In the genomic region with DNA sequence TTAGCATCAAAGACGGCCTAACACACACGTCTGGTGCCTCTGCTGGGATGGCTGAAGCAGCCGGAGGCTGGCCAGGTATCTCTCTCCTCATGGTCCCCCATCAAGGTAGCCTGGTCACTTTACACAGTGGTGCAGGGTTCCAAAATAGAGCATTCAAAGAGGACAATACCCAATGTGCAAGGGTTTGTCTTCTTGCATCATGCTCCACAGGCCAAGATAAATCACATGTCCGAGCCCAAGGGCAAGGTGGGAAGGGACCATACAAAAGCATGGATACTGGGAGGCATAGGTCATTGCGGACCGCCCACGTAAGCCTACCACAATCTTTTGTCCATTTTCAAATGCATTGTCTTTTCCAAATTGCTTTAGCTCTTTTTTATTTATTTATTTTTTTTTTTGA, we compare ENCODE assay signal across 27 cellular contexts. TPM values are rescaled to one million over a fixed set of nuclear protein-coding genes. Genes with fewer than 3 reads are reported as not detected.
A peak's percentile ranks its signal among the peaks of the same experiment; 100 is the strongest.
DNase-seq lines count a peak whose midpoint lies in the region; ATAC-seq, FAIRE-seq and TF ChIP-seq lines count a peak whose summit lies in the region.
"Had no signal": no experiment of that assay in that cellular context is flagged by ENCODE, and none has a peak within 500 bp of the region (broad histone marks: within the 10 kb centered on the region; RNA-seq: fewer than 3 reads in every experiment).

No MANE protein-coding gene starts in this region.

- in situ Hi-C loops in K562 (cut with MboI) = loop anchor here (25.0 kb wide), 1 partner anchor 365 kb away; no protein-coding TSS in a partner anchor

- no peak for TF ChIP-seq CTCF in K562 (IDR thresholded peaks at IDR 0.05 in 2 of 3, conservative IDR thresholded peaks at IDR 0.05 in 1 of 3; ENCODE audit: insufficient read depth in 2 of 3, low read depth in 1 of 3, low read length in 3 of 3)

- no peak overlapping the region for H3K27ac ChIP-seq in K562 (ENCODE audit: extremely low read depth, low read depth, low read length)
- H3K27ac ChIP-seq: BLaER1 had no signal

- no TSS peak for BruUV-seq in K562 (replicated peaks; lab: Mats Ljungman, UMichigan)

- ATAC-seq in K562 (no peak), HG02763 (IDR thresholded peaks at IDR 0.05; ENCODE audit: unreplicated experiment) (no peak)
- ATAC-seq: GM12878 had no signal

- CTCF ChIA-PET in K562 (lab: Yijun Ruan, JAX; ENCODE audit: low intra/inter-chr PET ratio) = no interaction called here

- WGBS in K562 (ENCODE audit: insufficient coverage, low coverage, missing lambda C conversion rate) = 40% methylated on average over 7 of the region's 7 CpGs

- POLR2A ChIA-PET in K562 (lab: Yijun Ruan, JAX) = interaction anchor here (0.5 kb wide), 1 partner anchor 411 kb away, joined by 3 read pairs; no protein-coding TSS in a partner anchor

- no peaks in the 10 kb centered on the region for H3K9me3 ChIP-seq in K562 (replicated peaks; ENCODE audit: control insufficient read depth, insufficient read depth, low read depth, low read length)
- H3K9me3 ChIP-seq: BE2C, BLaER1 had no signal

- no peak overlapping the region for H2AFZ ChIP-seq in K562 (ENCODE audit: low read depth, low read length)

- no peak overlapping the region for H3K4me3 ChIP-seq in K562
- H3K4me3 ChIP-seq: BLaER1, GM12878 had no signal

- TF ChIP-seq EP300 in K562 (IDR thresholded peaks at IDR 0.05; ENCODE audit: low read length) = no peak

- TF ChIP-seq POLR2A in K562 (conservative IDR thresholded peaks at IDR 0.05) = no peak

- H3K9me1 ChIP-seq in K562 (ENCODE audit: control insufficient read depth, insufficient read depth, low read length) = no peaks in the 10 kb centered on the region

- DNase-seq in K562 (ENCODE audit: extremely low read depth in 1 of 4, low spot score in 3 of 4) (no peak), islet precursor cell (peak; percentile 43), NCI-H524 (lab: John Stamatoyannopoulos, UW) (no peak), frontal cortex (ENCODE audit: low spot score in 2 of 2) (no peak)
- DNase-seq: 8988T; ACHN; BE2C; C1 segment of cervical spinal cord; CD4-positive, alpha-beta memory T cell; CD4-positive, CD25-positive, alpha-beta regulatory T cell; CD8-positive, alpha-beta memory T cell; COR-L47; DMS 273 treated with DMSO at 0.1 percent for 48 hours; DMS153; DMS53; DMS79; DND-41; EL; GDM1 had no signal

- no peak for FAIRE-seq in K562 (lab: Jason Lieb, UNC)
- no peak for FAIRE-seq in frontal cortex (lab: Jason Lieb, UNC)
- FAIRE-seq: A204.1, GM12878, GM12892, GM18507 had no signal

- no peaks in the 10 kb centered on the region for H3K79me2 ChIP-seq in K562 (ENCODE audit: control insufficient read depth, insufficient read depth, low read length)

- TF ChIP-seq RAD21 in K562 (CRISPR knock-in tag; conservative IDR thresholded peaks at IDR 0.05 in 1 of 2, IDR thresholded peaks at IDR 0.05 in 1 of 2) = no peak

- H3K4me1 ChIP-seq in K562 (replicated peaks in 1 of 2; ENCODE audit: control insufficient read depth in 2 of 2, insufficient read depth in 2 of 2, low read length in 2 of 2) = peaks cover 13 to 15% of the 10 kb centered on the region in 2 experiments; a peak in 4 of 5 replicates
- H3K4me1 ChIP-seq: BE2C had no signal

- H3K9ac ChIP-seq in K562 (ENCODE audit: insufficient read depth in 1 of 2, low read depth in 2 of 2, low read length in 2 of 2) = no peak overlapping the region
- H3K9ac ChIP-seq: BLaER1 had no signal

- H3K27me3 ChIP-seq in K562 (ENCODE audit: control insufficient read depth in 2 of 2, insufficient read depth in 2 of 2, low read length in 2 of 2) = peaks cover 0 to 4% of the 10 kb centered on the region in 2 experiments; a peak in 1 of 5 replicates
- H3K27me3 ChIP-seq: BE2C, BLaER1 had no signal

- no peaks in the 10 kb centered on the region for H4K20me1 ChIP-seq in K562 (replicated peaks; ENCODE audit: control insufficient read depth, insufficient read depth, low read length)
- H4K20me1 ChIP-seq: BLaER1 had no signal

- intact Hi-C loops in K562 (cut with micrococcal nuclease) = no loop called here

- H3K36me3 ChIP-seq in K562 (ENCODE audit: control insufficient read depth, insufficient read depth, low read length) = no peaks in the 10 kb centered on the region
- H3K36me3 ChIP-seq: BE2C, BLaER1 had no signal

- H3K4me2 ChIP-seq in K562 (ENCODE audit: insufficient read depth, low read length) = no peak overlapping the region
- H3K4me2 ChIP-seq: BLaER1 had no signal

TF ChIP-seq in K562, 482 proteins besides CTCF, POLR2A, EP300 and RAD21 (continues in another document):
- TF ChIP-seq CEBPG (CRISPR knock-in tag; IDR thresholded peaks at IDR 0.05) (peak; percentile 72; the same call in 1 of the 2 replicates), CEBPG (tag; conservative IDR thresholded peaks at IDR 0.05 in 1 of 2, IDR thresholded peaks at IDR 0.05 in 1 of 2) (peak in 1 of 2 experiments; percentile 65; a peak in 2 of 4 replicates), EP400 (IDR thresholded peaks at IDR 0.05) (peak; percentile 43), JUNB (CRISPR knock-in tag; conservative IDR thresholded peaks at IDR 0.05) (no peak), CSDE1 (IDR thresholded peaks at IDR 0.05) (no peak), MYC (IDR thresholded peaks at IDR 0.05; ENCODE audit: low read depth, low read length) (0 out of 2 replicates have a peak, but pooled peaks have one; percentile 29), MYC (CRISPR knock-in tag; IDR thresholded peaks at IDR 0.05; ENCODE audit: borderline replicate concordance, low read depth) (no peak), C11orf30 (IDR thresholded peaks at IDR 0.05; ENCODE audit: low read depth) (no peak), ZNF668 (CRISPR knock-in tag; IDR thresholded peaks at IDR 0.05) (no peak), HEY1 (CRISPR knock-in tag; IDR thresholded peaks at IDR 0.05; ENCODE audit: borderline replicate concordance) (no peak), MEF2A (IDR thresholded peaks at IDR 0.05; ENCODE audit: control insufficient read depth, low read depth, low read length) (no peak), FOS (IDR thresholded peaks at IDR 0.05; ENCODE audit: extremely low read depth, insufficient read length) (no peak), HNRNPLL (IDR thresholded peaks at IDR 0.05; ENCODE audit: low read depth, low read length, poor library complexity, severe bottlenecking) (no peak), MCM7 (IDR thresholded peaks at IDR 0.05) (no peak)
- TF ChIP-seq, protein P1, sequence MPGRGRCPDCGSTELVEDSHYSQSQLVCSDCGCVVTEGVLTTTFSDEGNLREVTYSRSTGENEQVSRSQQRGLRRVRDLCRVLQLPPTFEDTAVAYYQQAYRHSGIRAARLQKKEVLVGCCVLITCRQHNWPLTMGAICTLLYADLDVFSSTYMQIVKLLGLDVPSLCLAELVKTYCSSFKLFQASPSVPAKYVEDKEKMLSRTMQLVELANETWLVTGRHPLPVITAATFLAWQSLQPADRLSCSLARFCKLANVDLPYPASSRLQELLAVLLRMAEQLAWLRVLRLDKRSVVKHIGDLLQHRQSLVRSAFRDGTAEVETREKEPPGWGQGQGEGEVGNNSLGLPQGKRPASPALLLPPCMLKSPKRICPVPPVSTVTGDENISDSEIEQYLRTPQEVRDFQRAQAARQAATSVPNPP (IDR thresholded peaks at IDR 0.05; ENCODE audit: borderline replicate concordance, insufficient read depth, insufficient read length) = no peak
- TF ChIP-seq, protein P2, sequence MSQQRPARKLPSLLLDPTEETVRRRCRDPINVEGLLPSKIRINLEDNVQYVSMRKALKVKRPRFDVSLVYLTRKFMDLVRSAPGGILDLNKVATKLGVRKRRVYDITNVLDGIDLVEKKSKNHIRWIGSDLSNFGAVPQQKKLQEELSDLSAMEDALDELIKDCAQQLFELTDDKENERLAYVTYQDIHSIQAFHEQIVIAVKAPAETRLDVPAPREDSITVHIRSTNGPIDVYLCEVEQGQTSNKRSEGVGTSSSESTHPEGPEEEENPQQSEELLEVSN (IDR thresholded peaks at IDR 0.05; ENCODE audit: borderline replicate concordance in 1 of 2, extremely low read depth in 1 of 2, insufficient read depth in 1 of 2, insufficient read length in 1 of 2, low read depth in 1 of 2, low read length in 1 of 2, poor library complexity in 1 of 2, severe bottlenecking in 1 of 2) = no peak
- TF ChIP-seq, protein P3, sequence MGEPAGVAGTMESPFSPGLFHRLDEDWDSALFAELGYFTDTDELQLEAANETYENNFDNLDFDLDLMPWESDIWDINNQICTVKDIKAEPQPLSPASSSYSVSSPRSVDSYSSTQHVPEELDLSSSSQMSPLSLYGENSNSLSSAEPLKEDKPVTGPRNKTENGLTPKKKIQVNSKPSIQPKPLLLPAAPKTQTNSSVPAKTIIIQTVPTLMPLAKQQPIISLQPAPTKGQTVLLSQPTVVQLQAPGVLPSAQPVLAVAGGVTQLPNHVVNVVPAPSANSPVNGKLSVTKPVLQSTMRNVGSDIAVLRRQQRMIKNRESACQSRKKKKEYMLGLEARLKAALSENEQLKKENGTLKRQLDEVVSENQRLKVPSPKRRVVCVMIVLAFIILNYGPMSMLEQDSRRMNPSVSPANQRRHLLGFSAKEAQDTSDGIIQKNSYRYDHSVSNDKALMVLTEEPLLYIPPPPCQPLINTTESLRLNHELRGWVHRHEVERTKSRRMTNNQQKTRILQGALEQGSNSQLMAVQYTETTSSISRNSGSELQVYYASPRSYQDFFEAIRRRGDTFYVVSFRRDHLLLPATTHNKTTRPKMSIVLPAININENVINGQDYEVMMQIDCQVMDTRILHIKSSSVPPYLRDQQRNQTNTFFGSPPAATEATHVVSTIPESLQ (CRISPR knock-in tag; IDR thresholded peaks at IDR 0.05) = no peak

RNA-seq across cellular contexts. Expression of a gene that starts 23.8 kb away (rescaled TPM):
- total RNA-seq in K562 (2011; cell fraction: chromatin; rRNA removed; ENCODE audit: low replicate concordance) = 1.2 and 2.6 TPM in 2 replicates
- total RNA-seq in K562 (2011; cell fraction: nucleolus; rRNA removed) = 2.2 and 2.4 TPM in 2 replicates
- 0.81 and 1.8 TPM in 2 replicates for total RNA-seq in K562 (2011; cell fraction: nucleoplasm; rRNA removed)
- total RNA-seq in K562 (2014; rRNA removed) = 0.05 and 0.53 TPM in 2 replicates
- total RNA-seq in K562 (2014; rRNA removed; fragmentation: Illumina TruSeq; extraction: Trizol) = 0.07 TPM in 1 of 2 replicates, not detected in the other
- total RNA-seq in K562 (2015; rRNA removed; fragmentation: Illumina TruSeq; extraction: Trizol) = not detected in 2 replicates
- 0.27 and 0.67 TPM in 2 replicates for total RNA-seq in K562 (2021)
- polyA plus RNA-seq in K562 (2011; rRNA removed) = 0.35 and 1.2 TPM in 2 replicates
- polyA plus RNA-seq in K562 (2011; cell fraction: cytosol; rRNA removed) = 0.78 and 3.1 TPM in 2 replicates
- 1.3 and 5.8 TPM in 2 replicates for polyA plus RNA-seq in K562 (2011; cell fraction: nucleus; rRNA removed)
- polyA plus RNA-seq in K562 (2012) = 0.22 and 0.26 TPM in 2 replicates
- polyA plus RNA-seq in K562 (2014; fragmentation: Illumina TruSeq; extraction: Trizol) = 0.14 TPM in 1 of 2 replicates, not detected in the other
- not detected for polyA plus RNA-seq in K562 (2014; fragmentation: Nextera tagmentation; extraction: Ambion mirVana)
- polyA plus RNA-seq in K562 (2014; rRNA removed) = 0.04 and 0.16 TPM in 2 replicates
- 1.1 TPM in 1 of 2 replicates, not detected in the other for polyA minus RNA-seq in K562 (2011; rRNA and poly(A)+ RNA removed)
- 1.1 and 2.3 TPM in 2 replicates for polyA minus RNA-seq in K562 (2011; cell fraction: cytosol; rRNA and poly(A)+ RNA removed)
- polyA minus RNA-seq in K562 (2011; cell fraction: nucleus; rRNA and poly(A)+ RNA removed) = 0.56 and 1.6 TPM in 2 replicates
- total RNA-seq in frontal cortex = 1.2 TPM
- total RNA-seq: A673; CD4-positive, alpha-beta memory T cell; CD4-positive, CD25-positive, alpha-beta regulatory T cell; CD8-positive, alpha-beta memory T cell had no signal
- polyA plus RNA-seq: CD14-positive monocyte; CD4-positive, alpha-beta memory T cell; CD4-positive, CD25-positive, alpha-beta regulatory T cell; CD8-positive, alpha-beta memory T cell had no signal
